ENCODE assay signal across 35 cellular contexts in the genomic region with DNA sequence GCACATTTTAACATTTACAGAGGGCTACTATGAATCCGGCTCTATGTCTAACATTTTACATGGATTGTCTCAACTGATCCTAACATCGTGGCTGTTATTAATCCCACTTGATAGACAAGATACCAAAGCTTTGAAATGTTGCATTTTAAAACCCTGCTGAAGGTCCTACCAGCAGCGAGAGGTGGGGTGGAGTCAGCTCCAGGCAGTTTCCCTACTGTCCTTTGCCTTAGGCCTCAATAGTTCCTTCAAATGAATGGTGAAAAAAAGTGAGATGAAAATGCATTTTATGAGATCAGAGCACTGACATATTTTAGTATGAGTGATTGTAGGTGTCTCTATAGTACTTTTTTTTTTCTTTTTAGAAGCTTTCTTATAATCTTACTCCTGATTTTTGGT.
"Had no signal": no experiment of that assay in that cellular context is flagged by ENCODE, and none has a peak within 500 bp of the region (broad histone marks: within the 10 kb centered on the region; RNA-seq: fewer than 3 reads in every experiment).

No MANE protein-coding gene starts in this region.

- H3K36me3 ChIP-seq: adrenal gland, brain microvascular endothelial cell, breast epithelium had no signal

- DNase-seq: activated B cell treated with CpG ODN at 0.5 μM for 24 hours; activated CD4-positive, alpha-beta memory T cell treated with anti-CD3 and anti-CD28 coated beads for 36 hours; activated CD4-positive, alpha-beta T cell treated with anti-CD3 and anti-CD28 coated beads for 4 hours; activated CD4-positive, alpha-beta T cell treated with anti-CD3 and anti-CD28 coated beads, Interleukin-2, amount 10 ng/mL, durations not matched to agents 24 days and 14 days; activated CD4-positive, alpha-beta T cell treated with anti-CD3 and anti-CD28 coated beads, Interleukin-2, amount 50 U/mL, for 1 hour; activated CD4-positive, alpha-beta T cell treated with anti-CD3 and anti-CD28 coated beads, Interleukin-2, amount 50 U/mL, for 4 hours; activated CD4-positive, CD25-positive, alpha-beta regulatory T cell treated with anti-CD3 and anti-CD28 coated beads, Interleukin-2, amount 50 U/mL, for 72 hours; activated CD8-positive, alpha-beta memory T cell treated with anti-CD3 and anti-CD28 coated beads, Interleukin-2, amount 50 U/mL, for 4 hours; activated CD8-positive, alpha-beta T cell treated with anti-CD3 and anti-CD28 coated beads for 36 hours; activated effector memory CD4-positive, alpha-beta T cell treated with anti-CD3 and anti-CD28 coated beads, Interleukin-2, amount 50 U/mL, for 16 hours; activated gamma-delta T cell treated with Interleukin-2 at 50 U/mL for 16 hours; activated naive CD4-positive, alpha-beta T cell; activated naive CD4-positive, alpha-beta T cell treated with anti-CD3 and anti-CD28 coated beads for 36 hours; activated naive CD4-positive, alpha-beta T cell treated with anti-CD3 and anti-CD28 coated beads, Interleukin-2, amount 50 U/mL, for 16 hours; activated naive CD8-positive, alpha-beta T cell treated with anti-CD3 and anti-CD28 coated beads for 36 hours; activated T-cell treated with anti-CD3 and anti-CD28 coated beads for 4 hours; activated T-cell treated with anti-CD3 and anti-CD28 coated beads, Interleukin-2, amount 50 U/mL, for 1 hour; activated T-cell treated with anti-CD3 and anti-CD28 coated beads, Interleukin-2, amount 50 U/mL, for 4 hours; activated T-cell treated with anti-CD3 and anti-CD28 coated beads, Interleukin-2, amount 50 U/mL, for 72 hours; adrenal gland; amniotic stem cell; aorta; body of pancreas; brain microvascular endothelial cell; central memory CD4-positive, alpha-beta T cell; T-helper 1 cell; T-helper 2 cell; T-helper 9 cell had no signal

- H3K27ac ChIP-seq: adrenal gland, body of pancreas, brain microvascular endothelial cell, breast epithelium, VCaP had no signal

- H3K4me1 Mint-ChIP-seq: activated B cell treated with CpG ODN at 0.5 μM for 24 hours; activated CD4-positive, alpha-beta T cell treated with anti-CD3 and anti-CD28 coated beads, Interleukin-2, amount 10 ng/mL, durations not matched to agents 24 days and 14 days; activated naive CD8-positive, alpha-beta T cell treated with anti-CD3 and anti-CD28 coated beads for 36 hours; activated T-helper 17 cell treated with anti-CD3 and anti-CD28 coated beads, Interleukin-2, amount 50 U/mL, for 72 hours had no signal

- ATAC-seq: activated CD8-positive, alpha-beta T cell treated with anti-CD3 and anti-CD28 coated beads for 36 hours; activated naive CD4-positive, alpha-beta T cell treated with anti-CD3 and anti-CD28 coated beads, Interleukin-2, amount 50 U/mL, for 72 hours; activated T-cell treated with anti-CD3 and anti-CD28 coated beads, Interleukin-2, amount 50 U/mL, for 4 hours; activated T-cell treated with anti-CD3 and anti-CD28 coated beads, Interleukin-2, amount 50 U/mL, for 72 hours; activated T-helper 17 cell treated with anti-CD3 and anti-CD28 coated beads, Interleukin-2, amount 50 U/mL, for 72 hours; body of pancreas had no signal

- H3K27me3 Mint-ChIP-seq: activated B cell treated with CpG ODN at 0.5 μM for 24 hours; activated CD4-positive, alpha-beta memory T cell treated with anti-CD3 and anti-CD28 coated beads for 36 hours; activated CD4-positive, alpha-beta T cell treated with anti-CD3 and anti-CD28 coated beads, Interleukin-2, amount 10 ng/mL, durations not matched to agents 24 days and 14 days; activated CD8-positive, alpha-beta T cell treated with anti-CD3 and anti-CD28 coated beads for 36 hours; activated T-helper 17 cell treated with anti-CD3 and anti-CD28 coated beads, Interleukin-2, amount 50 U/mL, for 72 hours had no signal

- H3K36me3 Mint-ChIP-seq: activated CD4-positive, alpha-beta memory T cell treated with anti-CD3 and anti-CD28 coated beads for 36 hours; activated naive CD4-positive, alpha-beta T cell treated with anti-CD3 and anti-CD28 coated beads, Interleukin-2, amount 50 U/mL, for 72 hours; activated naive CD8-positive, alpha-beta T cell treated with anti-CD3 and anti-CD28 coated beads for 36 hours had no signal

- H3K9me3 Mint-ChIP-seq: activated B cell treated with CpG ODN at 0.5 μM for 24 hours; activated CD4-positive, alpha-beta memory T cell treated with anti-CD3 and anti-CD28 coated beads for 36 hours; activated CD4-positive, alpha-beta T cell treated with anti-CD3 and anti-CD28 coated beads, Interleukin-2, amount 10 ng/mL, durations not matched to agents 24 days and 14 days; activated CD8-positive, alpha-beta T cell treated with anti-CD3 and anti-CD28 coated beads for 36 hours; activated naive CD4-positive, alpha-beta T cell treated with anti-CD3 and anti-CD28 coated beads for 36 hours; activated naive CD4-positive, alpha-beta T cell treated with anti-CD3 and anti-CD28 coated beads, Interleukin-2, amount 50 U/mL, for 72 hours; activated naive CD8-positive, alpha-beta T cell treated with anti-CD3 and anti-CD28 coated beads for 36 hours; activated T-cell treated with anti-CD3 and anti-CD28 coated beads, Interleukin-2, amount 50 U/mL, for 4 hours; activated T-cell treated with anti-CD3 and anti-CD28 coated beads, Interleukin-2, amount 50 U/mL, for 72 hours; activated T-helper 1 cell treated with anti-CD3 and anti-CD28 coated beads, Interleukin-12 subunit alpha, Interleukin-12 subunit beta, Interleukin-2, Interleukin-4 antibody, amounts not matched to agents 30 ng/mL and 10 ng/mL and 1 ng/mL, durations not matched to agents 14 hours and 24 hours and 36 hours; activated T-helper 17 cell treated with anti-CD3 and anti-CD28 coated beads, Interleukin-2, amount 50 U/mL, for 72 hours; T-helper 1 cell treated with Interleukin-12 subunit alpha and Interleukin-12 subunit beta and Interleukin-4 antibody, amounts not matched to agents 30 μg/mL and 1 μg/mL, for 36 hours; T-helper 2 cell treated with Interferon-gamma antibody and Interleukin-4, amounts not matched to agents 5 μg/mL and 100 μg/mL, for 36 hours had no signal

- H3K4me3 ChIP-seq: adrenal gland, body of pancreas, breast epithelium had no signal

- H3K27ac Mint-ChIP-seq: activated B cell treated with CpG ODN at 0.5 μM for 24 hours; activated CD4-positive, alpha-beta memory T cell treated with anti-CD3 and anti-CD28 coated beads for 36 hours; activated CD4-positive, alpha-beta T cell treated with anti-CD3 and anti-CD28 coated beads, Interleukin-2, amount 10 ng/mL, durations not matched to agents 24 days and 14 days; activated CD8-positive, alpha-beta T cell treated with anti-CD3 and anti-CD28 coated beads for 36 hours; activated naive CD4-positive, alpha-beta T cell treated with anti-CD3 and anti-CD28 coated beads for 36 hours; activated naive CD4-positive, alpha-beta T cell treated with anti-CD3 and anti-CD28 coated beads, Interleukin-2, amount 50 U/mL, for 72 hours; activated naive CD8-positive, alpha-beta T cell treated with anti-CD3 and anti-CD28 coated beads for 36 hours; activated T-cell treated with anti-CD3 and anti-CD28 coated beads, Interleukin-2, amount 50 U/mL, for 72 hours; activated T-helper 1 cell treated with anti-CD3 and anti-CD28 coated beads, Interleukin-12 subunit alpha, Interleukin-12 subunit beta, Interleukin-2, Interleukin-4 antibody, amounts not matched to agents 30 ng/mL and 10 ng/mL and 1 ng/mL, durations not matched to agents 14 hours and 24 hours and 36 hours; activated T-helper 17 cell treated with anti-CD3 and anti-CD28 coated beads, Interleukin-2, amount 50 U/mL, for 72 hours; T-helper 1 cell treated with Interleukin-12 subunit alpha and Interleukin-12 subunit beta and Interleukin-4 antibody, amounts not matched to agents 30 μg/mL and 1 μg/mL, for 36 hours; T-helper 2 cell treated with Interferon-gamma antibody and Interleukin-4, amounts not matched to agents 5 μg/mL and 100 μg/mL, for 36 hours had no signal

- H3K27me3 ChIP-seq: adrenal gland, body of pancreas, brain microvascular endothelial cell, breast epithelium had no signal

- H3K4me1 ChIP-seq: breast epithelium had no signal

- H3K4me3 Mint-ChIP-seq: activated B cell treated with CpG ODN at 0.5 μM for 24 hours; activated CD4-positive, alpha-beta memory T cell treated with anti-CD3 and anti-CD28 coated beads for 36 hours; activated CD4-positive, alpha-beta T cell treated with anti-CD3 and anti-CD28 coated beads, Interleukin-2, amount 10 ng/mL, durations not matched to agents 24 days and 14 days; activated CD8-positive, alpha-beta T cell treated with anti-CD3 and anti-CD28 coated beads for 36 hours; activated naive CD4-positive, alpha-beta T cell treated with anti-CD3 and anti-CD28 coated beads for 36 hours; activated naive CD8-positive, alpha-beta T cell treated with anti-CD3 and anti-CD28 coated beads for 36 hours; activated T-cell treated with anti-CD3 and anti-CD28 coated beads, Interleukin-2, amount 50 U/mL, for 4 hours; activated T-cell treated with anti-CD3 and anti-CD28 coated beads, Interleukin-2, amount 50 U/mL, for 72 hours; activated T-helper 1 cell treated with anti-CD3 and anti-CD28 coated beads, Interleukin-12 subunit alpha, Interleukin-12 subunit beta, Interleukin-2, Interleukin-4 antibody, amounts not matched to agents 30 ng/mL and 10 ng/mL and 1 ng/mL, durations not matched to agents 14 hours and 24 hours and 36 hours; activated T-helper 17 cell treated with anti-CD3 and anti-CD28 coated beads, Interleukin-2, amount 50 U/mL, for 72 hours; T-helper 1 cell treated with Interleukin-12 subunit alpha and Interleukin-12 subunit beta and Interleukin-4 antibody, amounts not matched to agents 30 μg/mL and 1 μg/mL, for 36 hours; T-helper 2 cell treated with Interferon-gamma antibody and Interleukin-4, amounts not matched to agents 5 μg/mL and 100 μg/mL, for 36 hours had no signal

- H3K9me3 ChIP-seq: adrenal gland, body of pancreas, breast epithelium had no signal
